14 cellular contexts compared by ENCODE assay signal in genomic region chr3:194588741-194589140, GRCh38.
"Had no signal": no experiment of that assay in that cellular context is flagged by ENCODE, and none has a peak within 500 bp of the region (broad histone marks: within the 10 kb centered on the region; RNA-seq: fewer than 3 reads in every experiment).

No MANE protein-coding gene starts in this region.

- DNase-seq: activated CD4-positive, alpha-beta T cell treated with anti-CD3 and anti-CD28 coated beads, Interleukin-2, amount 50 U/mL, for 1 hour; activated gamma-delta T cell treated with Interleukin-2 at 50 U/mL for 16 hours; activated naive CD8-positive, alpha-beta T cell treated with anti-CD3 and anti-CD28 coated beads for 36 hours; activated T-cell treated with anti-CD3 and anti-CD28 coated beads, Interleukin-2, amount 50 U/mL, for 24 hours; central memory CD4-positive, alpha-beta T cell; cortex of kidney; effector memory CD4-positive, alpha-beta T cell; foreskin fibroblast; glutamatergic neuron; tibial artery; uterus had no signal

- H3K4me3 ChIP-seq: skin epidermis, tibial artery, uterus had no signal

- ATAC-seq: stimulated activated effector memory CD8-positive, alpha-beta T cell treated with anti-CD3 and anti-CD28 coated beads, Interleukin-12 subunit alpha, Interleukin-12 subunit beta, amount 100 ng/mL, for 72 hours; WTC11 had no signal
